ENCODE assay signal across 8 cellular contexts in genomic region chr4:173899813-173900212, GRCh38.
"Had no signal": no experiment of that assay in that cellular context is flagged by ENCODE, and none has a peak within 500 bp of the region (broad histone marks: within the 10 kb centered on the region; RNA-seq: fewer than 3 reads in every experiment).

No MANE protein-coding gene starts in this region.

- DNase-seq: GDM1, GF-D8 had no signal

- H3K4me3 ChIP-seq: GM12878 had no signal

- ATAC-seq: GM12878 had no signal

- FAIRE-seq: G401.6, GM12878, GM12891, GM12892, GM18507, GM19239 had no signal
